1 cellular context compared by ENCODE assay signal in the genomic region with DNA sequence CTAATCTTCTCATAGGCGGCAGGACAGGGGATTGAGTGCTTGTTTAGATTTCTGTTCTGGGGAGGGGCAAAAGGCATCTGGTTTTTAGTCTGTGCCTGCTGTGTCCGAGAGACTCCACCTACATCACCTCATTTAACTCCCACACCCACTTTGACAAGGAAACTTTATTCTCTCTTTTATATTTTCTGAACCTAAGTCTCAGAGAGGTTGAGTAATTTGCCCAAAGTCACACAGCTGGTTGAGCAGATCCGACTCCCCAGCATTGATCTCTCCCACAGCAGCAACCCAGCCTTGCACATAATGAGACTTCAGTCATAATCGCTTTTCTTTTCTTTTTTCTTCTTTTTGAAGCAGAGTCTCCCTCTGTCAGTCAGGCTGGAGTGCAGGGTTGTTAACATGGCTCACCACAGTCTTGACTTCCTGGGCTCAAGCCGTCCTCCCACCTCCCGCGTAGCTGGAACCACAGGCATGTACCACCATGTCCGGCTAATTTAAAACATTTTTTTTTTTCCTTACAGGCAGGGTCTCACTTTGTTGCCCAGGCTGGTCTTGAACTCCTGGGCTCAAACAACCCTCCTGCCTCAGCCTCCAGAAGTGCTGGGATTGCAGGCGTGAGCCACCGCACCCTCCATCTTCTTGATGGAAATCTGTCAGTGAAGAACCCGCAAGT.
TF ChIP-seq lines count a peak whose summit lies in the region.

No MANE protein-coding gene starts in this region.

TF ChIP-seq in IMR-90, 13 proteins besides CTCF, POLR2A, EP300 and RAD21:
- TF ChIP-seq, protein P1, sequence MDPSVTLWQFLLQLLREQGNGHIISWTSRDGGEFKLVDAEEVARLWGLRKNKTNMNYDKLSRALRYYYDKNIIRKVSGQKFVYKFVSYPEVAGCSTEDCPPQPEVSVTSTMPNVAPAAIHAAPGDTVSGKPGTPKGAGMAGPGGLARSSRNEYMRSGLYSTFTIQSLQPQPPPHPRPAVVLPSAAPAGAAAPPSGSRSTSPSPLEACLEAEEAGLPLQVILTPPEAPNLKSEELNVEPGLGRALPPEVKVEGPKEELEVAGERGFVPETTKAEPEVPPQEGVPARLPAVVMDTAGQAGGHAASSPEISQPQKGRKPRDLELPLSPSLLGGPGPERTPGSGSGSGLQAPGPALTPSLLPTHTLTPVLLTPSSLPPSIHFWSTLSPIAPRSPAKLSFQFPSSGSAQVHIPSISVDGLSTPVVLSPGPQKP (IDR thresholded peaks at IDR 0.05; ENCODE audit: borderline replicate concordance, low read depth, low read length): no peak
- no peak for TF ChIP-seq RFX5 (IDR thresholded peaks at IDR 0.05; ENCODE audit: low read depth, low read length)
- TF ChIP-seq CHD1 (IDR thresholded peaks at IDR 0.05; ENCODE audit: low read depth, low read length): no peak
- TF ChIP-seq MXI1 (IDR thresholded peaks at IDR 0.05; ENCODE audit: borderline replicate concordance, low read depth, low read length): no peak
- TF ChIP-seq SMC3 (IDR thresholded peaks at IDR 0.05; ENCODE audit: low read depth, low read length): no peak
TF ChIP-seq in IMR-90: peak in this region for 0.
